In genomic region chr12:89016970-89017778, GRCh38 we compare ENCODE assay signal across 8 cellular contexts.
DNase-seq lines count a peak whose midpoint lies in the region; ATAC-seq, FAIRE-seq and TF ChIP-seq lines count a peak whose summit lies in the region.

No MANE protein-coding gene starts in this region.

- TF ChIP-seq RAD21 in IMR-90 (IDR thresholded peaks at IDR 0.05; ENCODE audit: low read length): peak; percentile 80

- H3K36me3 ChIP-seq in IMR-90 (ENCODE audit: control insufficient read depth, insufficient read depth, low read length): no peaks in the 10 kb centered on the region
- H3K36me3 ChIP-seq in astrocyte (ENCODE audit: insufficient read depth, low read length): no peaks in the 10 kb centered on the region
- no peaks in the 10 kb centered on the region for H3K36me3 ChIP-seq in hepatocyte (replicated peaks; ENCODE audit: insufficient read depth, low read depth)

- H3K27me3 ChIP-seq in IMR-90 (ENCODE audit: control insufficient read depth, insufficient read depth, low read length) (no peaks in the 10 kb centered on the region), astrocyte (ENCODE audit: insufficient read depth, low read length) (no peaks in the 10 kb centered on the region), hepatocyte (no peaks in the 10 kb centered on the region)

- no peak overlapping the region for H2BK5ac ChIP-seq in IMR-90 (ENCODE audit: low read depth, low read length, poor library complexity, severe bottlenecking)

- POLR2A ChIA-PET in IMR-90 (lab: Charles Lee; ENCODE audit: unreplicated experiment): no interaction called here

- intact Hi-C loops in IMR-90 (cut with micrococcal nuclease): no loop called here

- no peak overlapping the region for H2AK5ac ChIP-seq in IMR-90 (ENCODE audit: low read depth, low read length)

- no TSS peak for BruUV-seq in IMR-90 (replicated peaks; lab: Mats Ljungman, UMichigan)

- no peak for TF ChIP-seq POLR2A in IMR-90 (IDR thresholded peaks at IDR 0.05; ENCODE audit: low read depth, low read length)

- no peaks in the 10 kb centered on the region for H3K9me3 ChIP-seq in IMR-90 (ENCODE audit: control insufficient read depth, insufficient read depth, low read length)
- no peaks in the 10 kb centered on the region for H3K9me3 ChIP-seq in astrocyte (ENCODE audit: insufficient read depth, low read depth, low read length)
- H3K9me3 ChIP-seq in hepatocyte (ENCODE audit: low read depth): no peaks in the 10 kb centered on the region

- dilution Hi-C loops in IMR-90 (cut with HindIII; ENCODE audit: low sequenced_read_pairs, unreplicated experiment): no loop called here

- CTCF ChIA-PET in IMR-90 (lab: Yijun Ruan, JAX): interaction anchor here (0.6 to 2.1 kb wide), 12 partner anchors 9 to 519 kb away, joined by 3 to 10 read pairs (median 4); partner anchors contain the start of gene GALNT4

- peak; percentile 58 to 65 for DNase-seq in AML-193 (lab: John Stamatoyannopoulos, UW)
- DNase-seq in IMR-90: peak; percentile 76
- DNase-seq in NOMO-1 (lab: John Stamatoyannopoulos, UW; ENCODE audit: unreplicated experiment in 2 of 2): peak; percentile 14 to 78
- peak; percentile 53 for DNase-seq in astrocyte (ENCODE audit: low read depth)
- DNase-seq in hepatocyte (ENCODE audit: low spot score): peak; percentile 84
- peak; percentile 70 for DNase-seq in retina

- no peak overlapping the region for H3K4me3 Mint-ChIP-seq in astrocyte (ENCODE audit: unreplicated experiment)

- no peaks in the 10 kb centered on the region for H3K9me1 ChIP-seq in IMR-90 (ENCODE audit: insufficient read depth, low read length)

- H3K4ac ChIP-seq in IMR-90 (ENCODE audit: low read depth, low read length): peak overlapping the region; percentile 68; the same call in 1 of the 2 replicates

- TF ChIP-seq CTCF in IMR-90 (conservative IDR thresholded peaks at IDR 0.05; ENCODE audit: low read depth, low read length) (peak; percentile 87), astrocyte (IDR thresholded peaks at IDR 0.05; ENCODE audit: insufficient read depth, low read depth, low read length) (peak; percentile 91), hepatocyte (IDR thresholded peaks at IDR 0.05; ENCODE audit: poor library complexity) (peak; percentile 75)

- no peaks in the 10 kb centered on the region for H3K36me3 Mint-ChIP-seq in astrocyte (ENCODE audit: low read depth, unreplicated experiment)

- H3K4me3 ChIP-seq in IMR-90 (ENCODE audit: insufficient read depth, low read depth, low read length) (peak overlapping the region; percentile 32), astrocyte (ENCODE audit: insufficient read depth, low read depth, low read length) (peak overlapping the region; percentile 53), hepatocyte (no peak overlapping the region)

- peak overlapping the region in 1 of 2 experiments; percentile 66; a peak in 2 of 4 replicates for H4K8ac ChIP-seq in IMR-90 (ENCODE audit: low read depth in 2 of 2, low read length in 2 of 2)

- no peaks in the 10 kb centered on the region for H3K9me2 ChIP-seq in hepatocyte (replicated peaks; ENCODE audit: insufficient read depth)

- H3K27ac ChIP-seq in IMR-90 (ENCODE audit: insufficient read depth, low read length) (no peak overlapping the region), astrocyte (ENCODE audit: low read depth, low read length) (no peak overlapping the region), hepatocyte (no peak overlapping the region)

- no peak overlapping the region for H3K27ac Mint-ChIP-seq in astrocyte (ENCODE audit: unreplicated experiment)

- 32% methylated on average over 3 of the region's 21 CpGs; no CpG with 5 or more reads in 1 of the 2 experiments for WGBS in IMR-90 (ENCODE audit: extremely low coverage in 2 of 2, insufficient read length in 1 of 2), 2 experiments
- 16% methylated on average over 21 of the region's 21 CpGs for WGBS in hepatocyte (ENCODE audit: low lambda C conversion rate, missing lambda C conversion rate)

- H4K20me1 ChIP-seq in IMR-90 (ENCODE audit: insufficient read depth, low read length) (no peaks in the 10 kb centered on the region), astrocyte (ENCODE audit: insufficient read depth, low read length) (no peaks in the 10 kb centered on the region), hepatocyte (ENCODE audit: insufficient read depth, poor library complexity, severe bottlenecking) (no peaks in the 10 kb centered on the region)

- no peaks in the 10 kb centered on the region for H3K4me1 Mint-ChIP-seq in astrocyte (ENCODE audit: low read depth, unreplicated experiment)

- FAIRE-seq in astrocyte (lab: Jason Lieb, UNC): peak; percentile 89

- ATAC-seq in GM18502 (IDR thresholded peaks at IDR 0.05; ENCODE audit: poor library complexity, unreplicated experiment) (peak; percentile 52), IMR-90 (ENCODE audit: low read depth) (peak; percentile 67), HG03457 (IDR thresholded peaks at IDR 0.05; ENCODE audit: unreplicated experiment) (no peak)

- no peaks in the 10 kb centered on the region for H3K9me3 Mint-ChIP-seq in astrocyte (ENCODE audit: unreplicated experiment)

- H3K9ac ChIP-seq in IMR-90 (ENCODE audit: low read depth, low read length) (peak overlapping the region; percentile 43; the same call in 1 of the 2 replicates), astrocyte (ENCODE audit: low read length) (peak overlapping the region; percentile 65)

- no peak overlapping the region for H3K14ac ChIP-seq in IMR-90 (replicated peaks; ENCODE audit: low read depth, low read length)

- peaks cover 2% of the 10 kb centered on the region for H3K27me3 Mint-ChIP-seq in astrocyte (ENCODE audit: low read depth, unreplicated experiment)

- H3K4me1 ChIP-seq in IMR-90 (ENCODE audit: control insufficient read depth, insufficient read depth, low read length): no peaks in the 10 kb centered on the region
- peaks cover 9% of the 10 kb centered on the region for H3K4me1 ChIP-seq in astrocyte (ENCODE audit: insufficient read depth, low read length)
- H3K4me1 ChIP-seq in hepatocyte (ENCODE audit: insufficient read depth): no peaks in the 10 kb centered on the region

- in situ Hi-C loops in IMR-90 (cut with MboI; ENCODE audit: low sequenced_read_pairs): loop anchor here (5.0 kb wide), 1 partner anchor 510 kb away; the partner anchor contains the start of gene POC1B

- H2AFZ ChIP-seq in IMR-90 (replicated peaks; ENCODE audit: low read length, poor library complexity) (peak overlapping the region; percentile 84), astrocyte (ENCODE audit: low read depth, low read length) (peak overlapping the region; percentile 71), hepatocyte (peak overlapping the region; percentile 36)

- H2BK120ac ChIP-seq in IMR-90 (ENCODE audit: low read depth, low read length): peak overlapping the region; percentile 70; the same call in 1 of the 2 replicates

- no peak overlapping the region for H3K56ac ChIP-seq in IMR-90 (ENCODE audit: extremely low read depth, insufficient read depth, low read length)

- H3K23ac ChIP-seq in IMR-90 (ENCODE audit: low read depth, low read length): no peak overlapping the region

- peak overlapping the region; percentile 30; the same call in 1 of the 2 replicates for H4K5ac ChIP-seq in IMR-90 (ENCODE audit: low read depth, low read length)

- no peak overlapping the region for H2AK9ac ChIP-seq in IMR-90 (replicated peaks; ENCODE audit: low read depth, low read length, poor library complexity)

- H3K79me2 ChIP-seq in astrocyte (ENCODE audit: insufficient read depth, low read length): no peaks in the 10 kb centered on the region
- no peaks in the 10 kb centered on the region for H3K79me2 ChIP-seq in hepatocyte

- H4K91ac ChIP-seq in IMR-90 (ENCODE audit: insufficient read depth, low read depth, low read length): no peak overlapping the region

- H3K4me2 ChIP-seq in IMR-90 (ENCODE audit: low read depth, low read length): peak overlapping the region; percentile 82
- H3K4me2 ChIP-seq in astrocyte (ENCODE audit: low read length): peak overlapping the region; percentile 85
- H3K4me2 ChIP-seq in hepatocyte: peak overlapping the region; percentile 44

- no peak overlapping the region for H3K18ac ChIP-seq in IMR-90 (ENCODE audit: low read depth, low read length)

- H2BK15ac ChIP-seq in IMR-90 (ENCODE audit: low read depth, low read length): no peak overlapping the region

- no peaks in the 10 kb centered on the region for H3K79me1 ChIP-seq in IMR-90 (ENCODE audit: low read depth in 1 of 2, low read length in 2 of 2)

- no peak overlapping the region; the same call in 1 of the 2 replicates for H2BK20ac ChIP-seq in IMR-90 (ENCODE audit: low read depth, low read length)

TF ChIP-seq in IMR-90, 13 proteins besides CTCF, POLR2A, EP300 and RAD21:
- TF ChIP-seq RFX5 (IDR thresholded peaks at IDR 0.05; ENCODE audit: low read depth, low read length): no peak
- TF ChIP-seq SMC3 (IDR thresholded peaks at IDR 0.05; ENCODE audit: low read depth, low read length): peak; percentile 86
- no peak for TF ChIP-seq RCOR1 (IDR thresholded peaks at IDR 0.05; ENCODE audit: insufficient replicate concordance, low read length)
- no peak for TF ChIP-seq CHD1 (IDR thresholded peaks at IDR 0.05; ENCODE audit: low read depth, low read length)
TF ChIP-seq in IMR-90: peak in this region for 1.
